Comparison of ENCODE assay signal across 10 cellular contexts in the genomic region with DNA sequence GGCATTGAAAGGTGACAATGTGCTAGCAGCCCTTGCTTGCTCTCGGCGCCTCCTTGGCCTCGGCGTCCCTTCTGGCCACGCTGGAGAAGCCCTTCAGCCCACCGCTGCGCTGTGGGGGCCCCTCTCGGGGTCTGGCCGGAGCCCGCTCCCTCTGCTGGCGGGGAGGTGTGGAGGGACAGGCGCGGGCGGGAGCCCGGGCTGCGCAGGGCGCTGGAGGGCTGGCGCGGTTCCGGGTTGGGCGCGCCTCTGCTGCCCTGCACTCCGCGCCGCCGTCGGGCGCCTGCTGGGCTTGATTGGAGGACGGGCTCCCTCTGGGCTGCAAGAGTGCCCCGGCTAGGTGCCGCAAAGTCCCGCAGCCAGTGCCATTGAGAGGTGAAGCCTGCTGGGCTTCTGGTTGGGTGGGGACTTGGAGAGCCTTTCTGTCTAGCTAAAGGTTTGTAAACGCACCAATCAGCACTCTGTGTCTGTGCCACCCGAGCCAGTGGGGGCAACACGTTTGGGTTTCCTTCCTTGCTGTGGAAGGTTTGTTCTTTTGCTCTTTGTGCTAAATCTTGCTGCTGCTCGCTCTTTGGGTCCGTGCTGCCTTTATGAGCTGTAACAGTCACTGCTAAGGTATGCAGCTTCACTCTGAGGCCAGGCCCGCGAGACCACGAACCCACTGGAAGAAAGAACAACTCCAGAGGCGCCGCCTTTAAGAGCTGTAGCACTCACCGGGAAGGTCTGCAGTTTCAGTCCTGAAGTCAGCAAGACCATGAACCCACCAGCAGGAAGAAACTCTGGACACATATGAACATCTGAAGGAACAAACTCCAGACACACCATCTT. TPM values are rescaled to one million over a fixed set of nuclear protein-coding genes. Genes with fewer than 3 reads are reported as not detected.
DNase-seq lines count a peak whose midpoint lies in the region; ATAC-seq, FAIRE-seq and TF ChIP-seq lines count a peak whose summit lies in the region.
"Had no signal": no experiment of that assay in that cellular context is flagged by ENCODE, and none has a peak within 500 bp of the region (broad histone marks: within the 10 kb centered on the region; RNA-seq: fewer than 3 reads in every experiment).

No MANE protein-coding gene starts in this region.

- H3K36me3 ChIP-seq in Caco-2 (ENCODE audit: control insufficient read depth, insufficient read depth, low read length) (no peaks in the 10 kb centered on the region), mammary epithelial cell (ENCODE audit: insufficient read depth, low read length) (no peaks in the 10 kb centered on the region), HepG2 (replicated peaks in 1 of 2; ENCODE audit: control insufficient read depth in 1 of 2, insufficient read depth in 2 of 2, low read length in 2 of 2) (no peaks in the 10 kb centered on the region), psoas muscle (ENCODE audit: insufficient read depth in 1 of 2, low read depth in 1 of 2) (no peaks in the 10 kb centered on the region)
- H3K36me3 ChIP-seq: left lung had no signal

- no peak for FAIRE-seq in HepG2 (lab: Jason Lieb, UNC)

- no peak overlapping the region for H3K4me3 Mint-ChIP-seq in Caco-2 (ENCODE audit: unreplicated experiment)
- H3K4me3 Mint-ChIP-seq: activated B cell treated with CpG ODN at 0.5 μM for 24 hours had no signal

- no peaks in the 10 kb centered on the region for H3K9me3 Mint-ChIP-seq in Caco-2 (ENCODE audit: unreplicated experiment)
- H3K9me3 Mint-ChIP-seq: activated B cell treated with CpG ODN at 0.5 μM for 24 hours had no signal

- H3K79me2 ChIP-seq in mammary epithelial cell (ENCODE audit: insufficient read depth, low read length) (no peaks in the 10 kb centered on the region), HepG2 (ENCODE audit: insufficient read depth, low read length) (no peaks in the 10 kb centered on the region)

- POLR2A ChIA-PET in Caco-2 (lab: Charles Lee) (interaction anchor here (1.1 kb wide), 1 partner anchor 15 kb away, joined by 6 read pairs; the partner anchor contains the start of gene IMP4), HepG2 (lab: Yijun Ruan, JAX) (interaction anchor here (1.4 to 1.9 kb wide), 2 partner anchors 14 to 28 kb away, joined by 3 to 11 read pairs; partner anchors contain the start of genes IMP4 and PTPN18)

- H3K4me3 ChIP-seq in Caco-2 (ENCODE audit: low read depth, low read length) (no peak overlapping the region), mammary epithelial cell (replicated peaks in 1 of 3; ENCODE audit: insufficient read depth in 1 of 3, low read depth in 2 of 3, low read length in 3 of 3) (no peak overlapping the region), HepG2 (replicated peaks in 1 of 3; ENCODE audit: insufficient read depth in 1 of 3, low read depth in 2 of 3, low read length in 3 of 3) (peak overlapping the region; percentile 40 to 59 (median 43); a peak in 5 of 6 replicates), psoas muscle (no peak overlapping the region)
- H3K4me3 ChIP-seq: left lung had no signal

- DNase-seq in Caco-2 (peak; percentile 41 to 76), NCI-H146 treated with DMSO at 0.1 percent for 48 hours (lab: John Stamatoyannopoulos, UW; ENCODE audit: unreplicated experiment) (peak; percentile 26), mammary epithelial cell (peak; percentile 82), HepG2 (ENCODE audit: low spot score) (peak; percentile 20), psoas muscle (no peak), DMS 273 (lab: John Stamatoyannopoulos, UW; ENCODE audit: unreplicated experiment) (no peak)
- DNase-seq: activated B cell treated with CpG ODN at 0.5 μM for 24 hours had no signal

- intact Hi-C loops in Caco-2 (cut with micrococcal nuclease; ENCODE audit: unreplicated experiment) (no loop called here), mammary epithelial cell (cut with micrococcal nuclease) (no loop called here), HepG2 (cut with micrococcal nuclease; ENCODE audit: unreplicated experiment) (no loop called here), psoas muscle (cut with DNase I) (no loop called here)

- H3K27me3 Mint-ChIP-seq in Caco-2 (ENCODE audit: insufficient read depth, unreplicated experiment) = peaks cover 3% of the 10 kb centered on the region

- H3K9ac ChIP-seq in mammary epithelial cell (ENCODE audit: insufficient read depth, low read length) (no peak overlapping the region), HepG2 (ENCODE audit: insufficient read depth, low read depth, low read length) (no peak overlapping the region)

- H3K9me3 ChIP-seq in Caco-2 (no peaks in the 10 kb centered on the region), mammary epithelial cell (replicated peaks; ENCODE audit: insufficient read depth, low read length) (no peaks in the 10 kb centered on the region), HepG2 (ENCODE audit: low read length) (no peaks in the 10 kb centered on the region), psoas muscle (no peaks in the 10 kb centered on the region)
- H3K9me3 ChIP-seq: left lung had no signal

- ATAC-seq in HepG2 (peak; percentile 92), HG03354 (IDR thresholded peaks at IDR 0.05; ENCODE audit: poor library complexity, severe bottlenecking, unreplicated experiment) (no peak), HG03039 (IDR thresholded peaks at IDR 0.05; ENCODE audit: unreplicated experiment) (no peak), psoas muscle (no peak)
- ATAC-seq: left lung had no signal

- peak overlapping the region; percentile 62 for H3K27ac Mint-ChIP-seq in Caco-2 (ENCODE audit: unreplicated experiment)
- H3K27ac Mint-ChIP-seq: activated B cell treated with CpG ODN at 0.5 μM for 24 hours had no signal

- no peak for TF ChIP-seq POLR2A in HepG2 (IDR thresholded peaks at IDR 0.05; ENCODE audit: insufficient read depth in 1 of 2, low read depth in 2 of 2, low read length in 2 of 2)

- dilution Hi-C loops in mammary epithelial cell (cut with HindIII; ENCODE audit: low sequenced_read_pairs) = no loop called here

- CTCF ChIA-PET in Caco-2 (lab: Charles Lee) (interaction anchor here (0.7 to 1.0 kb wide), 2 partner anchors 14 to 75 kb away, joined by 4 to 5 read pairs; a partner anchor contains a TSS), mammary epithelial cell (lab: Charles Lee; ENCODE audit: low non-redundant PET) (interaction anchor here (0.6 to 0.7 kb wide), 2 partner anchors 391 to 393 kb away, joined by 3 to 5 read pairs; no protein-coding TSS in a partner anchor), HepG2 (lab: Yijun Ruan, JAX; ENCODE audit: low intra/inter-chr PET ratio, low total read pairs) (interaction anchor here (0.7 to 1.7 kb wide), 2 partner anchors 146 to 391 kb away, joined by 3 to 5 read pairs; partner anchors contain the start of genes MZT2B and SMPD4)

- peaks cover 6% of the 10 kb centered on the region for H3K4me1 Mint-ChIP-seq in Caco-2 (ENCODE audit: low read depth, unreplicated experiment)

- H4K20me1 ChIP-seq in mammary epithelial cell (ENCODE audit: insufficient read depth, low read length) = no peaks in the 10 kb centered on the region
- H4K20me1 ChIP-seq in HepG2 (ENCODE audit: insufficient read depth, low read length) = no peaks in the 10 kb centered on the region

- H3K4me2 ChIP-seq in mammary epithelial cell (ENCODE audit: insufficient read depth, low read depth, low read length) (peak overlapping the region; percentile 52), HepG2 (ENCODE audit: low read depth, low read length) (peak overlapping the region; percentile 67)

- in situ Hi-C loops in mammary epithelial cell (cut with MboI; ENCODE audit: low sequenced_read_pairs in 2 of 2) (loop anchor here in 1 of 2 donors (25.0 kb wide), 1 partner anchor 391 kb away; no protein-coding TSS in a partner anchor), HepG2 (cut with HindIII; ENCODE audit: extremely low pct_ligation_motif_present, low pct_unique_long_range_greater_than_20kb) (no loop called here)

- H3K27me3 ChIP-seq in Caco-2 (replicated peaks; ENCODE audit: control insufficient read depth, insufficient read depth, low read length) (no peaks in the 10 kb centered on the region), mammary epithelial cell (ENCODE audit: insufficient read depth, low read length) (no peaks in the 10 kb centered on the region), HepG2 (ENCODE audit: control insufficient read depth in 1 of 2, insufficient read depth in 2 of 2, low read length in 2 of 2) (peaks cover 0 to 37% of the 10 kb centered on the region in 2 experiments; a peak in 4 of 5 replicates), psoas muscle (ENCODE audit: insufficient read depth in 3 of 3, low read length in 2 of 3) (peaks cover 0 to 54% (median 0%) of the 10 kb centered on the region in 3 donors)

- TF ChIP-seq EP300 in HepG2 (IDR thresholded peaks at IDR 0.05; ENCODE audit: low read depth in 2 of 2, low read length in 2 of 2) = no peak
- no peak for TF ChIP-seq EP300 in HepG2 (CRISPR knock-in tag; IDR thresholded peaks at IDR 0.05; ENCODE audit: borderline replicate concordance)

- TF ChIP-seq RAD21 in HepG2 (CRISPR knock-in tag; IDR thresholded peaks at IDR 0.05) = no peak

- WGBS in mammary epithelial cell (ENCODE audit: low coverage, missing lambda C conversion rate) = 61% methylated on average over 21 of the region's 43 CpGs
- WGBS in HepG2 (ENCODE audit: low lambda C conversion rate) = 45% methylated on average over 36 of the region's 43 CpGs
- 79 to 82% (median 80%) methylated on average over 38 to 43 of the region's 43 CpGs for WGBS in psoas muscle, 3 donors

- BruUV-seq in Caco-2 (replicated peaks; lab: Mats Ljungman, UMichigan) (no TSS peak), mammary epithelial cell (replicated peaks; lab: Mats Ljungman, UMichigan) (no TSS peak), HepG2 (replicated peaks; lab: Mats Ljungman, UMichigan) (no TSS peak)

- TF ChIP-seq CTCF in Caco-2 (IDR thresholded peaks at IDR 0.05; ENCODE audit: insufficient read depth in 1 of 2, low read depth in 1 of 2, low read length in 1 of 2, severe bottlenecking in 1 of 2, unreplicated experiment in 1 of 2) (no peak), mammary epithelial cell (conservative IDR thresholded peaks at IDR 0.05 in 1 of 2, IDR thresholded peaks at IDR 0.05 in 1 of 2; ENCODE audit: extremely low read depth in 1 of 2, insufficient read depth in 1 of 2, low read depth in 1 of 2, low read length in 2 of 2) (no peak), HepG2 (CRISPR knock-in tag; IDR thresholded peaks at IDR 0.05) (peak; percentile 53), psoas muscle (IDR thresholded peaks at IDR 0.05) (no peak)

- peak overlapping the region; percentile 86 for H2AFZ ChIP-seq in mammary epithelial cell (ENCODE audit: low read depth, low read length)
- H2AFZ ChIP-seq in HepG2 (ENCODE audit: low read length) = no peak overlapping the region

- no peaks in the 10 kb centered on the region for H3K36me3 Mint-ChIP-seq in Caco-2 (ENCODE audit: insufficient read depth, unreplicated experiment)

- H3K27ac ChIP-seq in mammary epithelial cell (ENCODE audit: insufficient read depth, low read depth, low read length) = peak overlapping the region; percentile 78
- H3K27ac ChIP-seq in HepG2 (ENCODE audit: extremely low read length, insufficient read depth, low read length) = no peak overlapping the region
- H3K27ac ChIP-seq in psoas muscle = no peak overlapping the region
- H3K27ac ChIP-seq: left lung had no signal

- peaks cover 12% of the 10 kb centered on the region for H3K4me1 ChIP-seq in Caco-2
- peaks cover 16% of the 10 kb centered on the region for H3K4me1 ChIP-seq in mammary epithelial cell (ENCODE audit: insufficient read depth, low read length)
- peaks cover 13% of the 10 kb centered on the region for H3K4me1 ChIP-seq in HepG2 (ENCODE audit: insufficient read depth, low read length)
- no peaks in the 10 kb centered on the region for H3K4me1 ChIP-seq in psoas muscle

RNA-seq across cellular contexts. Expression of gene IMP4, which starts 14.8 kb away (rescaled TPM):
- total RNA-seq in Caco-2 (2022) = 105 and 120 TPM in 2 replicates
- total RNA-seq in mammary epithelial cell = 10 to 100 TPM; 81.6 to 83.9 TPM
- polyA plus RNA-seq in mammary epithelial cell = 136 TPM
- 64.2 TPM for polyA minus RNA-seq in mammary epithelial cell
- 142 and 153 TPM in 2 replicates for total RNA-seq in HepG2 (2016; rRNA removed; fragmentation: Illumina TruSeq; extraction: Trizol)
- total RNA-seq in HepG2 (2016; cell fraction: cytosol; rRNA removed; fragmentation: Illumina TruSeq; extraction: Trizol; ENCODE audit: low read depth) = 85.2 and 85.6 TPM in 2 replicates
- 148 and 152 TPM in 2 replicates for total RNA-seq in HepG2 (2016; cell fraction: insoluble cytoplasmic fraction; rRNA removed; fragmentation: Illumina TruSeq; extraction: Trizol)
- total RNA-seq in HepG2 (2016; cell fraction: membrane; rRNA removed; fragmentation: Illumina TruSeq; extraction: Trizol) = 114 and 119 TPM in 2 replicates
- 83.0 and 87.0 TPM in 2 replicates for total RNA-seq in HepG2 (2016; cell fraction: nucleus; rRNA removed; fragmentation: Illumina TruSeq; extraction: Trizol)
- polyA plus RNA-seq in HepG2 (2011; rRNA removed) = 158 and 167 TPM in 2 replicates
- polyA plus RNA-seq in HepG2 (2011; cell fraction: cytosol; rRNA removed) = 161 and 264 TPM in 2 replicates
- polyA plus RNA-seq in HepG2 (2011; cell fraction: nucleus; rRNA removed) = 321 and 379 TPM in 2 replicates
- polyA plus RNA-seq in HepG2 (2012) = 91.4 and 129 TPM in 2 replicates
- polyA plus RNA-seq in HepG2 (2016; cell fraction: cytosol; fragmentation: Illumina TruSeq; extraction: Trizol; ENCODE audit: low read depth) = 122 and 142 TPM in 2 replicates
- 167 and 186 TPM in 2 replicates for polyA plus RNA-seq in HepG2 (2016; cell fraction: insoluble cytoplasmic fraction; fragmentation: Illumina TruSeq; extraction: Trizol; ENCODE audit: low read depth)
- polyA plus RNA-seq in HepG2 (2016; cell fraction: membrane; fragmentation: Illumina TruSeq; extraction: Trizol; ENCODE audit: low read depth) = 126 and 131 TPM in 2 replicates
- polyA plus RNA-seq in HepG2 (2016; cell fraction: nucleus; fragmentation: Illumina TruSeq; extraction: Trizol; ENCODE audit: insufficient read depth, low read depth) = 177 and 185 TPM in 2 replicates
- polyA minus RNA-seq in HepG2 (2011; rRNA and poly(A)+ RNA removed; ENCODE audit: low replicate concordance) = 143 and 197 TPM in 2 replicates
- 41.3 and 41.8 TPM in 2 replicates for polyA minus RNA-seq in HepG2 (2011; cell fraction: cytosol; rRNA and poly(A)+ RNA removed)
- 91.3 and 103 TPM in 2 replicates for polyA minus RNA-seq in HepG2 (2011; cell fraction: nucleus; rRNA and poly(A)+ RNA removed)
- total RNA-seq in psoas muscle = 100 to 1,000 TPM in 3 of 4 donors, 10 to 100 TPM in 1; 74.4 to 118 (median 105) TPM
- 100 to 1,000 TPM; 148 to 270 (median 194) TPM for polyA plus RNA-seq in psoas muscle

RNA-seq across cellular contexts. Expression of gene PTPN18, which starts 27.9 kb away (rescaled TPM):
- total RNA-seq in Caco-2 (2022) (46.5 and 51.0 TPM in 2 replicates), mammary epithelial cell (10 to 100 TPM; 18.8 to 39.5 TPM), HepG2 (2016; rRNA removed; fragmentation: Illumina TruSeq; extraction: Trizol) (10.8 and 14.8 TPM in 2 replicates), psoas muscle (10 to 100 TPM in 1 of 4 donors, 1 to 10 TPM in 3; 6.4 to 10.5 (median 8.6) TPM)
- polyA plus RNA-seq in mammary epithelial cell (33.0 TPM), HepG2 (2011; rRNA removed) (39.5 and 39.6 TPM in 2 replicates), psoas muscle (1 to 10 TPM; 6.0 to 8.7 (median 8.6) TPM)
- 30.3 TPM for polyA minus RNA-seq in mammary epithelial cell
- 8.0 and 13.0 TPM in 2 replicates for total RNA-seq in HepG2 (2016; cell fraction: cytosol; rRNA removed; fragmentation: Illumina TruSeq; extraction: Trizol; ENCODE audit: low read depth)
- total RNA-seq in HepG2 (2016; cell fraction: insoluble cytoplasmic fraction; rRNA removed; fragmentation: Illumina TruSeq; extraction: Trizol) = 7.6 and 15.8 TPM in 2 replicates
- total RNA-seq in HepG2 (2016; cell fraction: membrane; rRNA removed; fragmentation: Illumina TruSeq; extraction: Trizol) = 16.2 and 20.0 TPM in 2 replicates
- 20.9 and 28.1 TPM in 2 replicates for total RNA-seq in HepG2 (2016; cell fraction: nucleus; rRNA removed; fragmentation: Illumina TruSeq; extraction: Trizol)
- polyA plus RNA-seq in HepG2 (2011; cell fraction: cytosol; rRNA removed) = 19.5 and 25.1 TPM in 2 replicates
- 126 and 152 TPM in 2 replicates for polyA plus RNA-seq in HepG2 (2011; cell fraction: nucleus; rRNA removed)
- 18.3 and 19.5 TPM in 2 replicates for polyA plus RNA-seq in HepG2 (2012)
- 10.6 and 15.8 TPM in 2 replicates for polyA plus RNA-seq in HepG2 (2016; cell fraction: cytosol; fragmentation: Illumina TruSeq; extraction: Trizol; ENCODE audit: low read depth)
- polyA plus RNA-seq in HepG2 (2016; cell fraction: insoluble cytoplasmic fraction; fragmentation: Illumina TruSeq; extraction: Trizol; ENCODE audit: low read depth) = 14.2 and 24.0 TPM in 2 replicates
- polyA plus RNA-seq in HepG2 (2016; cell fraction: membrane; fragmentation: Illumina TruSeq; extraction: Trizol; ENCODE audit: low read depth) = 22.4 and 27.8 TPM in 2 replicates
- polyA plus RNA-seq in HepG2 (2016; cell fraction: nucleus; fragmentation: Illumina TruSeq; extraction: Trizol; ENCODE audit: insufficient read depth, low read depth) = 91.6 and 101 TPM in 2 replicates
- polyA minus RNA-seq in HepG2 (2011; rRNA and poly(A)+ RNA removed; ENCODE audit: low replicate concordance) = 47.1 and 49.5 TPM in 2 replicates
- polyA minus RNA-seq in HepG2 (2011; cell fraction: cytosol; rRNA and poly(A)+ RNA removed) = 13.8 and 15.2 TPM in 2 replicates
- polyA minus RNA-seq in HepG2 (2011; cell fraction: nucleus; rRNA and poly(A)+ RNA removed) = 62.4 and 69.0 TPM in 2 replicates

Comparison
In these comparisons a context has a peak if more than half of its experiments do, and no peak if none do; other contexts are left out.
1. DNase-seq: peak in Caco-2 (2 of 2), NCI-H146 treated with DMSO at 0.1 percent for 48 hours (single experiment), mammary epithelial cell (single experiment) and HepG2 (single experiment); none in psoas muscle (0 of 2) and DMS 273 (single experiment).
2. H3K4me3 ChIP-seq: peak in HepG2 (3 of 3); none in Caco-2 (single experiment), mammary epithelial cell (0 of 3) and psoas muscle (single experiment).